ENCODE assay signal across 8 cellular contexts in the genomic region with DNA sequence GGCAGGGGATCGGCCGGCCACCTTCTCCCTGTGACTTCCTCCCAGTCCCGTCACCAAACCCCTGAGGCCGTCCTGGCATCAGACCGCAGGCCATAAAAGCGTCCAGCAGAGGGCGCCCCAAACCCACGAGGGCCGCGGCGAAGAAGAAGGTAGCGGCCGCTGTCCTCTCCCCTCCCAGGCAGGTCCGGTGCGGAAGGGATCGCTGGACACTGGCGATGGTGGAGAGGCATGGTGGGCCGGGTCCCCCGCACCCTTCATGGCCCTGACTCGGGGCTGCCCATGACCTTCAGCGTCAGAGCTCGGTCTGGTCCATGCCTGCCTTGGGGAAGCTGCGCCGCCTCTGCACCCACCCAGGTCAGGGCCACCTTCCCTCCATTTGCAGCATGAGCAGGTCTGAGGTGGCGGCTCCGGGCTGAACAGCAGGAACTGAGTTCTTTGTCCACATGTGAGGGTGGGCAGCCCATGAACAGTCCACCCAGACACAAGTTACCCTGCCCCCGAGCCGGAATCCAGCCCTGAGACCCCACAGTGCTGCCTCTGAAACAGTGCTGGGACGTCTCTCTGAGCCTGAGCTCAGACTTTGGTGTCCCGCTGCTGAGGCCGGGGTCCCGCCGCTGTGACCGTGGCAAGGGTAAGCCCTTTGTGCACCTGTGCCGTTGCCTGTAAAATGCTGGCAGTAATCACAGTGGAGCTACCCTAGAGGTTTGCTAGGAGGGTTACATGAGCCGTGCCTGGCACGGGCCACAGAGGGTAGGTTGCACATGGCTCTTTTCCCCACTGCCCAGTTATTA. TPM values are rescaled to one million over a fixed set of nuclear protein-coding genes. Genes with fewer than 3 reads are reported as not detected.
DNase-seq lines count a peak whose midpoint lies in the region; ATAC-seq and TF ChIP-seq lines count a peak whose summit lies in the region.

No MANE protein-coding gene starts in this region.

- ATAC-seq in T-cell (replicated peaks in 1 of 4) (peak; percentile 80 to 93 (median 88)), left ventricle myocardium superior (peak; percentile 95)

- H3K4me3 Mint-ChIP-seq in T-cell, result peak overlapping the region in 2 of 3 donors; percentile 20 to 37

- H3K27ac Mint-ChIP-seq in T-cell, result no peak overlapping the region

- H3K27me3 Mint-ChIP-seq in T-cell, result no peaks in the 10 kb centered on the region

- intact Hi-C loops in adrenal gland (cut with DNase I) (loop anchor here (5.0 to 10.0 kb wide), 2 partner anchors 291 to 319 kb away; no protein-coding TSS in a partner anchor), left ventricle myocardium superior (cut with micrococcal nuclease) (loop anchor here (10.0 kb wide), 1 partner anchor 321 kb away; no protein-coding TSS in a partner anchor), uterus (cut with DNase I; ENCODE audit: low total_unique reads) (loop anchor here (5.0 kb wide), 1 partner anchor 319 kb away; no protein-coding TSS in a partner anchor)

- H3K9me3 ChIP-seq in adrenal gland (replicated peaks in 1 of 3), result peaks cover 0 to 7% (median 0%) of the 10 kb centered on the region in 3 donors
- no peaks in the 10 kb centered on the region for H3K9me3 ChIP-seq in uterus

- no peak for TF ChIP-seq POLR2A in adrenal gland (IDR thresholded peaks at IDR 0.05)
- no peak for TF ChIP-seq POLR2A in uterus (IDR thresholded peaks at IDR 0.05)

- H3K27ac ChIP-seq in adrenal gland (no peak overlapping the region), uterus (no peak overlapping the region)

- CTCF ChIA-PET in T-cell (lab: Charles Lee), result interaction anchor here (0.5 to 1.2 kb wide), 10 partner anchors 35 to 483 kb away, joined by 3 to 7 read pairs (median 4); no protein-coding TSS in a partner anchor

- TF ChIP-seq CTCF in HFF-Myc (IDR thresholded peaks at IDR 0.05; ENCODE audit: low read depth, low read length, missing control alignments), result peak; percentile 82
- peak; percentile 94 to 97 (median 95) for TF ChIP-seq CTCF in adrenal gland (IDR thresholded peaks at IDR 0.05)
- TF ChIP-seq CTCF in uterus (IDR thresholded peaks at IDR 0.05), result peak; percentile 95 to 96 (median 95)

- H3K9me3 Mint-ChIP-seq in T-cell, result peaks cover 0 to 4% (median 0%) of the 10 kb centered on the region in 3 donors

- POLR2A ChIA-PET in T-cell (lab: Charles Lee), result interaction anchor here (0.5 to 0.6 kb wide), 3 partner anchors 71 to 342 kb away, joined by 4 to 6 read pairs (median 4); no protein-coding TSS in a partner anchor

- no peaks in the 10 kb centered on the region for H3K27me3 ChIP-seq in adrenal gland
- H3K27me3 ChIP-seq in uterus, result no peaks in the 10 kb centered on the region

- H3K4me3 ChIP-seq in HFF-Myc (replicated peaks; ENCODE audit: low read depth, low read length) (no peak overlapping the region), adrenal gland (peak overlapping the region in 1 of 4 donors; percentile 34), uterus (no peak overlapping the region)

- no peaks in the 10 kb centered on the region for H3K36me3 ChIP-seq in adrenal gland (replicated peaks in 1 of 2)
- no peaks in the 10 kb centered on the region for H3K36me3 ChIP-seq in uterus

- peak; percentile 78 for DNase-seq in EH (ENCODE audit: low read depth)
- DNase-seq in HFF-Myc (ENCODE audit: extremely low read depth, low read depth), result no peak
- DNase-seq in NCI-H1092 treated with DMSO at 0.1 percent for 48 hours (lab: John Stamatoyannopoulos, UW), result peak; percentile 56
- DNase-seq in T-cell, result peak; percentile 35 to 84 (median 72)
- peak; percentile 77 to 94 (median 89) for DNase-seq in adrenal gland
- peak; percentile 92 for DNase-seq in left ventricle myocardium superior
- DNase-seq in putamen (ENCODE audit: low spot score), result peak; percentile 35
- peak; percentile 77 to 82 for DNase-seq in uterus

- 27 to 40% (median 28%) methylated on average over 8 to 37 of the region's 37 CpGs for WGBS in adrenal gland, 4 donors

- peaks cover 0 to 6% (median 0%) of the 10 kb centered on the region in 3 donors for H3K4me1 Mint-ChIP-seq in T-cell

- H3K4me1 ChIP-seq in adrenal gland (replicated peaks in 1 of 2), result peaks cover 4% of the 10 kb centered on the region in 2 donors
- no peaks in the 10 kb centered on the region for H3K4me1 ChIP-seq in uterus

- H3K36me3 Mint-ChIP-seq in T-cell, result no peaks in the 10 kb centered on the region

RNA-seq across cellular contexts. Expression of a gene that starts 40.8 kb away (rescaled TPM):
- total RNA-seq in T-cell (10 to 100 TPM; 39.8 to 55.9 (median 42.6) TPM), adrenal gland (10 to 100 TPM; 34.3 to 87.9 (median 54.9) TPM), left ventricle myocardium superior (9.7 TPM), uterus (100 to 1,000 TPM in 1 of 4 donors, 10 to 100 TPM in 3; 16.7 to 104 (median 43.6) TPM)
- 10 to 100 TPM; 10.9 to 49.0 (median 17.4) TPM for polyA plus RNA-seq in adrenal gland
